In the genomic region with DNA sequence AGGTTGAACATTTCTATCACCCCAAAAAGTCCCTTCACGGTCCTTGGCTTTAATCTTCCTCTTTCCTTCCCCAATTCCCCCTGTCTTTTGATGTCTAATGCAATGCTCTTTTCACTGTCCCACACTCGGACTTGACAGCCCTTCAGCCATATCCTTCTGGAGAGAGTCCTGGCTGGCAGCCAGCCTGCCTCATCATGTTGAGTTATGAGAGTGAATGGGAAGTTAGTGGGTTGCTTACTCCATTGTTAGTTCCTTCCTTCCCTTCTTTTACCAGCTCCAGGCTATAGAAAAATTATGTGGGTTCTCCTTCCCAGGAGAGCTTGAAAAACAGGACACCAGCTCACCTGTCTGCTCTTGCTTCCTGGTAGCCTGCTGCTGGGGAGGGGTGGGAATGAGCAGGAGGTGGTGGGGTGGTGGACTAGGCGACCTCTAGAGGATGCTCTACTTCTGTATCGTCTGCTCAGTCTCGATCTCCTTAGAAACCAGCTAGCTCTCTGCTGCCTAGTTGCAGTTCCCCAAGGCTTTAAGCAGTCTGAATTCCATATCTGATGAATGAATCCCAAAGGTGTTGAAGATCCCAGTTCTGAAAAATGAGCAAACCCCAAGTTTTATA, we compare ENCODE assay signal across 7 cellular contexts. TPM values are rescaled to one million over a fixed set of nuclear protein-coding genes. Genes with fewer than 3 reads are reported as not detected.
DNase-seq lines count a peak whose midpoint lies in the region; ATAC-seq, FAIRE-seq and TF ChIP-seq lines count a peak whose summit lies in the region.
"Not testable (repeated sequence)": the region's sequence is repeated elsewhere in the genome, so short reads cannot be mapped to it uniquely, and the experiment has no call there.

No MANE protein-coding gene starts in this region.

- H3K9me3 Mint-ChIP-seq in activated CD8-positive, alpha-beta T cell treated with anti-CD3 and anti-CD28 coated beads for 36 hours: not testable (repeated sequence)

- FAIRE-seq in pancreas (lab: Jason Lieb, UNC): not testable (repeated sequence)

- not testable (repeated sequence) for H3K36me3 ChIP-seq in HCT116 (ENCODE audit: control insufficient read depth in 1 of 2, insufficient read depth in 2 of 2, low read length in 2 of 2); PC-3 (ENCODE audit: low read depth, low read length); left lung; pancreas

- BruUV-seq in HCT116 (replicated peaks; lab: Mats Ljungman, UMichigan); PC-3 (replicated peaks; lab: Mats Ljungman, UMichigan): not testable (repeated sequence)

- H3F3A ChIP-seq in PC-3 (ENCODE audit: low read length, unreplicated experiment): not testable (repeated sequence)

- H3K4me2 ChIP-seq in HCT116 (ENCODE audit: low read length); PC-3 (ENCODE audit: low read length): not testable (repeated sequence)

- ATAC-seq in GM18867 (IDR thresholded peaks at IDR 0.05; ENCODE audit: unreplicated experiment) (peak; percentile 62), HCT116 (peak; percentile 73), PC-3 (peak; percentile 73), Right ventricle myocardium superior (ENCODE audit: poor library complexity) (peak; percentile 82), left lung (peak; percentile 64), pancreas (peak in 3 of 4 donors; percentile 63 to 87 (median 82))
- ATAC-seq in activated CD8-positive, alpha-beta T cell treated with anti-CD3 and anti-CD28 coated beads for 36 hours: peak; percentile 42

- not testable (repeated sequence) for H3K27me3 Mint-ChIP-seq in activated CD8-positive, alpha-beta T cell treated with anti-CD3 and anti-CD28 coated beads for 36 hours

- not testable (repeated sequence) for H3K27ac ChIP-seq in HCT116 (ENCODE audit: low read depth, low read length); PC-3 (ENCODE audit: low read length); left lung; pancreas

- RAD21 ChIA-PET in HCT116 (lab: Charles Lee; ENCODE audit: low non-redundant PET in 1 of 2, low total read pairs in 2 of 2, uncharacterized antibody in 2 of 2, unreplicated experiment in 2 of 2): not testable (repeated sequence)

- not testable (repeated sequence) for H3K4me1 ChIP-seq in HCT116 (ENCODE audit: control insufficient read depth in 1 of 2, insufficient read depth in 2 of 2, low read length in 2 of 2); PC-3 (ENCODE audit: insufficient read depth, low read length); left lung; pancreas

- DNase-seq in HCT116 (ENCODE audit: low read depth, low spot score); PC-3; activated CD8-positive, alpha-beta T cell treated with anti-CD3 and anti-CD28 coated beads for 36 hours; Right ventricle myocardium superior; left lung: not testable (repeated sequence)
- DNase-seq in pancreas: peak in 1 of 6 donors; percentile 3

- intact Hi-C loops in HCT116 (cut with micrococcal nuclease); PC-3 (cut with micrococcal nuclease); activated CD8-positive, alpha-beta T cell treated with anti-CD3 and anti-CD28 coated beads for 36 hours (cut with micrococcal nuclease); Right ventricle myocardium superior (cut with DNase I); left lung (cut with DNase I); pancreas (cut with DNase I): not testable (repeated sequence)

- not testable (repeated sequence) for TF ChIP-seq CTCF in HCT116 (IDR thresholded peaks at IDR 0.05 in 2 of 3, conservative IDR thresholded peaks at IDR 0.05 in 1 of 3; ENCODE audit: borderline replicate concordance in 1 of 3, insufficient read depth in 1 of 3, low read depth in 2 of 3, low read length in 2 of 3); PC-3 (conservative IDR thresholded peaks at IDR 0.05; ENCODE audit: low read depth, low read length); activated CD8-positive, alpha-beta T cell treated with anti-CD3 and anti-CD28 coated beads for 36 hours (IDR thresholded peaks at IDR 0.05); left lung (IDR thresholded peaks at IDR 0.05); pancreas (IDR thresholded peaks at IDR 0.05)

- H3K36me3 Mint-ChIP-seq in activated CD8-positive, alpha-beta T cell treated with anti-CD3 and anti-CD28 coated beads for 36 hours (ENCODE audit: low read depth): not testable (repeated sequence)

- TF ChIP-seq RAD21 in HCT116 (IDR thresholded peaks at IDR 0.05; ENCODE audit: low read depth): not testable (repeated sequence)

- H3K9me2 ChIP-seq in HCT116 (ENCODE audit: insufficient read depth); PC-3 (replicated peaks; ENCODE audit: low read length): not testable (repeated sequence)

- H3K79me2 ChIP-seq in HCT116 (ENCODE audit: insufficient read depth, low read length); PC-3 (ENCODE audit: low read length): not testable (repeated sequence)

- not testable (repeated sequence) for H3K9me3 ChIP-seq in HCT116 (ENCODE audit: control insufficient read depth in 1 of 2, insufficient read depth in 1 of 2, low read depth in 1 of 2, low read length in 2 of 2); PC-3 (ENCODE audit: low read length); left lung; pancreas

- not testable (repeated sequence) for H3K27me3 ChIP-seq in HCT116 (ENCODE audit: insufficient read depth, low read length); PC-3 (ENCODE audit: low read length); left lung; pancreas

- POLR2A ChIA-PET in HCT116 (lab: Charles Lee); PC-3 (lab: Charles Lee; ENCODE audit: unreplicated experiment); activated CD8-positive, alpha-beta T cell treated with anti-CD3 and anti-CD28 coated beads for 36 hours (lab: Charles Lee): not testable (repeated sequence)

- not testable (repeated sequence) for TF ChIP-seq POLR2A in HCT116 (IDR thresholded peaks at IDR 0.05; ENCODE audit: borderline replicate concordance, extremely low read depth, insufficient read depth, insufficient read length)

- 40% methylated on average over 2 of the region's 5 CpGs; no CpG with 5 or more reads in 1 of the 2 donors for WGBS in pancreas, 2 donors

- not testable (repeated sequence) for H4K20me1 ChIP-seq in HCT116 (ENCODE audit: insufficient read depth); PC-3 (ENCODE audit: low read length)

- not testable (repeated sequence) for H3K4me3 ChIP-seq in HCT116 (replicated peaks in 1 of 2; ENCODE audit: low read depth in 1 of 2, low read length in 2 of 2); PC-3 (ENCODE audit: low read length); left lung; pancreas

- CTCF ChIA-PET in HCT116 (lab: Charles Lee); PC-3 (lab: Charles Lee); activated CD8-positive, alpha-beta T cell treated with anti-CD3 and anti-CD28 coated beads for 36 hours (lab: Charles Lee): not testable (repeated sequence)

- H3K4me3 Mint-ChIP-seq in activated CD8-positive, alpha-beta T cell treated with anti-CD3 and anti-CD28 coated beads for 36 hours: not testable (repeated sequence)

- H3K4me1 Mint-ChIP-seq in activated CD8-positive, alpha-beta T cell treated with anti-CD3 and anti-CD28 coated beads for 36 hours (ENCODE audit: low read depth): not testable (repeated sequence)

- not testable (repeated sequence) for H3K9ac ChIP-seq in HCT116 (ENCODE audit: low read length); PC-3 (ENCODE audit: low read length)

- not testable (repeated sequence) for H2AFZ ChIP-seq in HCT116 (ENCODE audit: low read depth, low read length, poor library complexity, severe bottlenecking); PC-3 (ENCODE audit: low read length)

- H3K27ac Mint-ChIP-seq in activated CD8-positive, alpha-beta T cell treated with anti-CD3 and anti-CD28 coated beads for 36 hours: not testable (repeated sequence)

RNA-seq across cellular contexts. Expression of a gene that starts 29.9 kb away (rescaled TPM):
- total RNA-seq in HCT116 (2021; ENCODE audit: unreplicated experiment): 21.3 TPM
- 2.5 and 3.0 TPM in 2 replicates for polyA plus RNA-seq in HCT116 (2012)
- 6.6 and 7.6 TPM in 2 replicates for total RNA-seq in PC-3 (2014; rRNA removed)
- total RNA-seq in activated CD8-positive, alpha-beta T cell treated with anti-CD3 and anti-CD28 coated beads for 36 hours: 10 to 100 TPM; 15.3 to 17.9 TPM
- total RNA-seq in Right ventricle myocardium superior: 10.8 TPM
- total RNA-seq in left lung: 10 to 100 TPM; 23.4 to 28.1 TPM
- total RNA-seq in pancreas: 10 to 100 TPM in 1 of 6 donors, 1 to 10 TPM in 5; 3.6 to 12.4 (median 5.8) TPM
- polyA plus RNA-seq in pancreas: 1 to 10 TPM; 2.2 to 3.1 TPM

RNA-seq across cellular contexts. Expression of a gene that starts 30.5 kb away (rescaled TPM):
- total RNA-seq in HCT116 (2021; ENCODE audit: unreplicated experiment) (10.2 TPM), PC-3 (2014; rRNA removed) (11.1 and 11.6 TPM in 2 replicates), Right ventricle myocardium superior (not detected), left lung (1 to 10 TPM; 1.1 to 1.4 TPM), pancreas (under 1 TPM in 2 of 6 donors, not detected in 4; 0.16 to 0.47 TPM)
- 9.8 and 10.7 TPM in 2 replicates for polyA plus RNA-seq in HCT116 (2012)
- 10 to 100 TPM; 28.6 to 32.1 TPM for total RNA-seq in activated CD8-positive, alpha-beta T cell treated with anti-CD3 and anti-CD28 coated beads for 36 hours
- polyA plus RNA-seq in pancreas: under 1 TPM; 0.19 to 0.31 TPM
